In genomic region chr15:60583946-60584345, GRCh38 we compare ENCODE assay signal across 13 cellular contexts.
A peak's percentile ranks its signal among the peaks of the same experiment; 100 is the strongest.
DNase-seq lines count a peak whose midpoint lies in the region; ATAC-seq, FAIRE-seq and TF ChIP-seq lines count a peak whose summit lies in the region.
"Had no signal": no experiment of that assay in that cellular context is flagged by ENCODE, and none has a peak within 500 bp of the region (broad histone marks: within the 10 kb centered on the region; RNA-seq: fewer than 3 reads in every experiment).

No MANE protein-coding gene starts in this region.

- WGBS in heart left ventricle, 4 donors = 77 to 89% (median 82%) methylated on average over 3 of the region's 3 CpGs
- 40 to 66% methylated on average over 1 to 3 of the region's 3 CpGs for WGBS in transverse colon (ENCODE audit: low coverage in 1 of 2), 2 donors

- peak overlapping the region; percentile 34; the same call in 1 of the 2 replicates for H3K4me2 ChIP-seq in OCI-LY3 (ENCODE audit: low read length)
- H3K4me2 ChIP-seq: PC-9 had no signal

- H3K79me2 ChIP-seq in OCI-LY3 (ENCODE audit: low read length) = no peaks in the 10 kb centered on the region; the same call in 1 of the 2 replicates

- TF ChIP-seq EP300 in transverse colon (IDR thresholded peaks at IDR 0.05; ENCODE audit: low read depth) = no peak

- no peaks in the 10 kb centered on the region for H3K36me3 ChIP-seq in heart left ventricle
- H3K36me3 ChIP-seq in OCI-LY3 (replicated peaks; ENCODE audit: low read depth, low read length) = no peaks in the 10 kb centered on the region
- no peaks in the 10 kb centered on the region for H3K36me3 ChIP-seq in transverse colon
- H3K36me3 ChIP-seq in kidney (ENCODE audit: control insufficient read depth in 1 of 2, insufficient read depth in 2 of 2, low read length in 2 of 2) = no peaks in the 10 kb centered on the region
- H3K36me3 ChIP-seq: sigmoid colon had no signal

- in situ Hi-C loops in transverse colon (cut with MboI; ENCODE audit: low pct_ligation_motif_present in 1 of 4, low pct_unique_long_range_greater_than_20kb in 1 of 4, low sequenced_read_pairs in 3 of 4) = loop anchor here (5.0 to 25.0 kb wide), 5 partner anchors 331 to 1253 kb away; no protein-coding TSS in a partner anchor

- H4K20me1 ChIP-seq in OCI-LY3 (ENCODE audit: insufficient read depth, low read length) = peaks cover 17% of the 10 kb centered on the region

- no peak for FAIRE-seq in kidney (lab: Jason Lieb, UNC)

- H3K4me1 ChIP-seq in heart left ventricle (peaks cover 0 to 62% (median 17%) of the 10 kb centered on the region in 12 donors), OCI-LY3 (ENCODE audit: low read length) (peaks cover 58% of the 10 kb centered on the region), transverse colon (peaks cover 0 to 22% (median 10%) of the 10 kb centered on the region in 4 donors), kidney (ENCODE audit: control insufficient read depth in 1 of 2, insufficient read depth in 1 of 2, low read depth in 1 of 2, low read length in 2 of 2) (peaks cover 0 to 7% of the 10 kb centered on the region in 2 donors)

- no peak for TF ChIP-seq POLR2A in heart left ventricle (IDR thresholded peaks at IDR 0.05)
- no peak for TF ChIP-seq POLR2A in transverse colon (IDR thresholded peaks at IDR 0.05)

- H3K9me3 ChIP-seq in heart left ventricle (no peaks in the 10 kb centered on the region), OCI-LY3 (ENCODE audit: insufficient read depth, low read length) (no peaks in the 10 kb centered on the region), transverse colon (no peaks in the 10 kb centered on the region), kidney (ENCODE audit: control insufficient read depth in 1 of 2, low read length in 2 of 2) (no peaks in the 10 kb centered on the region)
- H3K9me3 ChIP-seq: sigmoid colon had no signal

- H3K4me3 ChIP-seq in heart left ventricle = no peak overlapping the region
- no peak overlapping the region for H3K4me3 ChIP-seq in OCI-LY3 (ENCODE audit: low read length)
- no peak overlapping the region for H3K4me3 ChIP-seq in epithelial cell of esophagus (ENCODE audit: low read length)
- H3K4me3 ChIP-seq in transverse colon = no peak overlapping the region
- H3K4me3 ChIP-seq in kidney (ENCODE audit: low read length in 2 of 2) = no peak overlapping the region
- H3K4me3 ChIP-seq: PC-9, sigmoid colon had no signal

- intact Hi-C loops in Right ventricle myocardium inferior (cut with DNase I) = loop anchor here (10.0 kb wide), 1 partner anchor 1251 kb away; no protein-coding TSS in a partner anchor
- intact Hi-C loops in heart left ventricle (cut with DNase I) = loop anchor here in 6 of 10 donors (2.0 to 10.0 kb wide), 7 partner anchors 333 to 1251 kb away; no protein-coding TSS in a partner anchor
- intact Hi-C loops in transverse colon (cut with DNase I; ENCODE audit: low total_unique reads) = loop anchor here (10.0 kb wide), 1 partner anchor 1251 kb away; no protein-coding TSS in a partner anchor
- intact Hi-C loops in kidney (cut with DNase I) = loop anchor here (10.0 kb wide), 1 partner anchor 331 kb away; no protein-coding TSS in a partner anchor

- H3K27ac ChIP-seq in heart left ventricle (peak overlapping the region in 1 of 12 donors; percentile 73), OCI-LY3 (ENCODE audit: low read length) (no peak overlapping the region), transverse colon (peak overlapping the region; percentile 28 to 53 (median 37)), kidney (ENCODE audit: low read depth in 2 of 2, low read length in 2 of 2) (no peak overlapping the region)
- H3K27ac ChIP-seq: PC-9, sigmoid colon had no signal

- ATAC-seq in Right ventricle myocardium inferior = peak; percentile 35
- no peak for ATAC-seq in heart left ventricle

- H2AFZ ChIP-seq in OCI-LY3 (ENCODE audit: low read depth, low read length) = no peak overlapping the region
- H2AFZ ChIP-seq: PC-9 had no signal

- H3K27me3 ChIP-seq in heart left ventricle = no peaks in the 10 kb centered on the region
- H3K27me3 ChIP-seq in OCI-LY3 (ENCODE audit: low read depth, low read length) = peaks cover 46% of the 10 kb centered on the region
- H3K27me3 ChIP-seq in transverse colon = no peaks in the 10 kb centered on the region
- H3K27me3 ChIP-seq: sigmoid colon had no signal

- TF ChIP-seq CTCF in heart left ventricle (IDR thresholded peaks at IDR 0.05) (no peak), OCI-LY3 (IDR thresholded peaks at IDR 0.05; ENCODE audit: low read depth, low read length) (no peak), epithelial cell of esophagus (IDR thresholded peaks at IDR 0.05; ENCODE audit: insufficient read depth, low read depth, low read length, missing control alignments) (no peak), transverse colon (IDR thresholded peaks at IDR 0.05) (no peak), kidney (IDR thresholded peaks at IDR 0.05; ENCODE audit: borderline replicate concordance, extremely low read depth, insufficient read depth) (no peak)

- H3K9ac ChIP-seq in OCI-LY3 (ENCODE audit: low read length) (no peak overlapping the region), kidney (ENCODE audit: low read length in 2 of 2) (no peak overlapping the region)

- DNase-seq in Right ventricle myocardium inferior (ENCODE audit: missing footprints) (no peak), heart left ventricle (no peak), epithelial cell of esophagus (ENCODE audit: low read depth) (peak; percentile 15), transverse colon (no peak), cortex of kidney (lab: John Stamatoyannopoulos, UW) (no peak), kidney (no peak), NCI-H1694 treated with DMSO at 0.1 percent for 48 hours (lab: John Stamatoyannopoulos, UW) (no peak)
- DNase-seq: foreskin melanocyte; midbrain; PC-9; sigmoid colon; stimulated activated CD8-positive, alpha-beta memory T cell treated with anti-CD3 and anti-CD28 coated beads, Interleukin-4, amount 100 ng/mL, for 48 hours had no signal

Comparison
In these comparisons a context has a peak if more than half of its experiments do, and no peak if none do; other contexts are left out.
1. H3K27ac ChIP-seq: peak in transverse colon (4 of 4); none in OCI-LY3 (single experiment) and kidney (0 of 2).